In the genomic region with DNA sequence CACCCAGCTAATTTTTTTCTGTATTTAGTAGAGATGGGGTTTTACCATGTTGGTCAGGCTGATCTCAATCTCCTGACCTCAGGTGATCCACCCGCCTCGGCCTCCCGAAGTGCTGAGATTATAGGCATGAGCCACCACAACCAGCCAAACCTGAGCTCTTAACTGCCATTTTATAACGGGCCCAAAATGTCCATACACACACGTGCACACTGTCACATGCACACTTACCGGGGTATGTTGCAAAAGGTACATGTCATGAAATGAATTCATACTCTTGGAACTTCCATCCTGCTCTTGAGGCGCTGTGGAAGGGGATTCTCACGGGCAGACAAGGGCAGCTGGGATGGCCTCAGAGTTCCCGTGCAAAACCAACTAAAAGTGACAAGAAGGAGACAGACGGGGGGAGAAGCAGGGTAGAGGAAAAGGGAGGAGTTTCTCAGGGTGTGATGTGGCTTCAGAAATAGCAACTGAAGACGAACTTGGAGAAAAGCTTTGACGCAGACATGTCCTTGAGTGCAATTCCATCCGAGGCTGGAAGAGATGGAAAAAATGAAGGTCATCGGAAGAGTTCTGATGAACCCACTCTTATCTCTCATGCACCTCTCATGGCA, we compare ENCODE assay signal across 25 cellular contexts.
DNase-seq lines count a peak whose midpoint lies in the region; ATAC-seq, FAIRE-seq and TF ChIP-seq lines count a peak whose summit lies in the region.
"Had no signal": no experiment of that assay in that cellular context is flagged by ENCODE, and none has a peak within 500 bp of the region (broad histone marks: within the 10 kb centered on the region; RNA-seq: fewer than 3 reads in every experiment).

No MANE protein-coding gene starts in this region.

- H3K9me1 ChIP-seq in K562 (ENCODE audit: control insufficient read depth, insufficient read depth, low read length): no peaks in the 10 kb centered on the region

- H3K9ac ChIP-seq in BLaER1 (no peak overlapping the region), K562 (ENCODE audit: insufficient read depth in 1 of 2, low read depth in 2 of 2, low read length in 2 of 2) (no peak overlapping the region)

- in situ Hi-C loops in K562 (cut with MboI): no loop called here

- CTCF ChIA-PET in CD4-positive, alpha-beta T cell (lab: Charles Lee): no interaction called here
- CTCF ChIA-PET in K562 (lab: Yijun Ruan, JAX; ENCODE audit: low intra/inter-chr PET ratio): no interaction called here

- no peaks in the 10 kb centered on the region for H3K79me2 ChIP-seq in K562 (ENCODE audit: control insufficient read depth, insufficient read depth, low read length)

- no peak for TF ChIP-seq POLR2A in K562 (conservative IDR thresholded peaks at IDR 0.05)

- TF ChIP-seq EP300 in K562 (IDR thresholded peaks at IDR 0.05; ENCODE audit: low read length): no peak

- H4K20me1 ChIP-seq in BLaER1 (no peaks in the 10 kb centered on the region), K562 (replicated peaks; ENCODE audit: control insufficient read depth, insufficient read depth, low read length) (no peaks in the 10 kb centered on the region)

- H3K27ac ChIP-seq in BLaER1 (no peak overlapping the region), K562 (ENCODE audit: extremely low read depth, low read depth, low read length) (no peak overlapping the region; the same call in 2 of the 3 replicates)
- H3K27ac ChIP-seq in CD4-positive, alpha-beta T cell (ENCODE audit: low read depth, low read length): no peak overlapping the region
- H3K27ac ChIP-seq: PC-9 had no signal

- H3K4me2 ChIP-seq in BLaER1: peak overlapping the region; percentile 66
- peak overlapping the region; percentile 42; the same call in 1 of the 2 replicates for H3K4me2 ChIP-seq in K562 (ENCODE audit: insufficient read depth, low read length)
- H3K4me2 ChIP-seq: PC-9 had no signal

- H3K27me3 ChIP-seq in BLaER1: no peaks in the 10 kb centered on the region
- H3K27me3 ChIP-seq in CD4-positive, alpha-beta T cell (ENCODE audit: control insufficient read depth, insufficient read depth, low read length): peaks cover 5% of the 10 kb centered on the region
- no peaks in the 10 kb centered on the region; a peak in 1 of 5 replicates for H3K27me3 ChIP-seq in K562 (ENCODE audit: control insufficient read depth in 2 of 2, insufficient read depth in 2 of 2, low read length in 2 of 2)

- TF ChIP-seq CTCF in CD4-positive, alpha-beta T cell (IDR thresholded peaks at IDR 0.05): no peak
- TF ChIP-seq CTCF in K562 (IDR thresholded peaks at IDR 0.05 in 2 of 3, conservative IDR thresholded peaks at IDR 0.05 in 1 of 3; ENCODE audit: insufficient read depth in 2 of 3, low read depth in 1 of 3, low read length in 3 of 3): no peak

- H3K9me3 ChIP-seq in BLaER1 (no peaks in the 10 kb centered on the region), K562 (replicated peaks; ENCODE audit: control insufficient read depth, insufficient read depth, low read depth, low read length) (no peaks in the 10 kb centered on the region)
- no peaks in the 10 kb centered on the region for H3K9me3 ChIP-seq in CD4-positive, alpha-beta T cell (ENCODE audit: control insufficient read depth, low read length)
- H3K9me3 ChIP-seq: MG63 had no signal

- POLR2A ChIA-PET in CD4-positive, alpha-beta T cell (lab: Charles Lee): no interaction called here
- POLR2A ChIA-PET in K562 (lab: Yijun Ruan, JAX): interaction anchor here (0.5 to 1.7 kb wide), 4 partner anchors 9 to 1107 kb away, joined by 3 to 5 read pairs (median 4); no protein-coding TSS in a partner anchor
- POLR2A ChIA-PET in naive thymus-derived CD8-positive, alpha-beta T cell (lab: Charles Lee): no interaction called here

- H3K27ac Mint-ChIP-seq in CD4-positive, alpha-beta T cell: peak overlapping the region; percentile 62
- H3K27ac Mint-ChIP-seq in naive thymus-derived CD8-positive, alpha-beta T cell: peak overlapping the region in 8 of 10 donors; percentile 15 to 94 (median 76)
- H3K27ac Mint-ChIP-seq in natural killer cell treated with Interleukin-12 subunit alpha and Interleukin-12 subunit beta and Interleukin-15 and Interleukin-18, amount 100 ng/mL, for 72 hours: no peak overlapping the region
- H3K27ac Mint-ChIP-seq: CD8-positive, alpha-beta memory T cell had no signal

- intact Hi-C loops in CD4-positive, alpha-beta T cell (cut with DNase I, micrococcal nuclease): no loop called here
- intact Hi-C loops in K562 (cut with micrococcal nuclease): loop anchor here (5.0 kb wide), 1 partner anchor 223 kb away; no protein-coding TSS in a partner anchor

- peaks cover 30% of the 10 kb centered on the region for H3K4me1 ChIP-seq in BLaER1
- H3K4me1 ChIP-seq in K562 (replicated peaks in 1 of 2; ENCODE audit: control insufficient read depth in 2 of 2, insufficient read depth in 2 of 2, low read length in 2 of 2): peaks cover 16 to 52% of the 10 kb centered on the region in 2 experiments

- H3K27me3 Mint-ChIP-seq in CD4-positive, alpha-beta T cell: peaks cover 14% of the 10 kb centered on the region
- H3K27me3 Mint-ChIP-seq in naive thymus-derived CD8-positive, alpha-beta T cell: peaks cover 0 to 12% (median 6%) of the 10 kb centered on the region in 5 donors
- peaks cover 8 to 23% of the 10 kb centered on the region in 2 donors for H3K27me3 Mint-ChIP-seq in natural killer cell treated with Interleukin-12 subunit alpha and Interleukin-12 subunit beta and Interleukin-15 and Interleukin-18, amount 100 ng/mL, for 72 hours

- H3K36me3 Mint-ChIP-seq in CD4-positive, alpha-beta T cell (ENCODE audit: low read depth): no peaks in the 10 kb centered on the region
- H3K36me3 Mint-ChIP-seq in naive thymus-derived CD8-positive, alpha-beta T cell: no peaks in the 10 kb centered on the region
- H3K36me3 Mint-ChIP-seq in natural killer cell treated with Interleukin-12 subunit alpha and Interleukin-12 subunit beta and Interleukin-15 and Interleukin-18, amount 100 ng/mL, for 72 hours: no peaks in the 10 kb centered on the region
- H3K36me3 Mint-ChIP-seq: CD8-positive, alpha-beta memory T cell had no signal

- no peak overlapping the region for H2AFZ ChIP-seq in K562 (ENCODE audit: low read depth, low read length)
- H2AFZ ChIP-seq: PC-9 had no signal

- peak overlapping the region; percentile 51 for H3K4me3 Mint-ChIP-seq in CD4-positive, alpha-beta T cell
- H3K4me3 Mint-ChIP-seq in naive thymus-derived CD8-positive, alpha-beta T cell: peak overlapping the region in 9 of 10 donors; percentile 17 to 89 (median 65)
- H3K4me3 Mint-ChIP-seq in natural killer cell treated with Interleukin-12 subunit alpha and Interleukin-12 subunit beta and Interleukin-15 and Interleukin-18, amount 100 ng/mL, for 72 hours: no peak overlapping the region
- H3K4me3 Mint-ChIP-seq: CD8-positive, alpha-beta memory T cell had no signal

- ATAC-seq in CD4-positive, alpha-beta T cell (ENCODE audit: poor library complexity): peak; percentile 37
- ATAC-seq in K562 (no peak; the same call in 2 of the 3 replicates), HG03571 (IDR thresholded peaks at IDR 0.05; ENCODE audit: unreplicated experiment) (no peak)
- ATAC-seq in naive thymus-derived CD8-positive, alpha-beta T cell: peak; percentile 37 to 64
- no peak for ATAC-seq in natural killer cell treated with Interleukin-12 subunit alpha and Interleukin-12 subunit beta and Interleukin-15 and Interleukin-18, amount 100 ng/mL, for 72 hours
- ATAC-seq: HCT116 had no signal

- peaks cover 27% of the 10 kb centered on the region for H3K4me1 Mint-ChIP-seq in CD4-positive, alpha-beta T cell (ENCODE audit: low read depth)
- H3K4me1 Mint-ChIP-seq in naive thymus-derived CD8-positive, alpha-beta T cell: peaks cover 23 to 50% (median 29%) of the 10 kb centered on the region in 4 donors
- H3K4me1 Mint-ChIP-seq in natural killer cell treated with Interleukin-12 subunit alpha and Interleukin-12 subunit beta and Interleukin-15 and Interleukin-18, amount 100 ng/mL, for 72 hours (ENCODE audit: low read depth in 2 of 2): peaks cover 4 to 5% of the 10 kb centered on the region in 2 donors
- H3K4me1 Mint-ChIP-seq: CD8-positive, alpha-beta memory T cell had no signal

- no peak for DNase-seq in CD4-positive, alpha-beta T cell
- DNase-seq in K562 (ENCODE audit: extremely low read depth in 1 of 4, low spot score in 3 of 4): no peak
- peak in 2 of 10 donors; percentile 38 to 45 for DNase-seq in naive thymus-derived CD8-positive, alpha-beta T cell
- DNase-seq in natural killer cell treated with Interleukin-12 subunit alpha and Interleukin-12 subunit beta and Interleukin-15 and Interleukin-18, amount 100 ng/mL, for 72 hours (ENCODE audit: low spot score): no peak
- DNase-seq in LoVo (ENCODE audit: low spot score): no peak
- DNase-seq: Calu3; CD8-positive, alpha-beta memory T cell; DMS153; GOT3; IMR-90; Kasumi-1; MG63; NCI-H1417; NCI-H187; NCI-H446 treated with DMSO at 0.1 percent for 48 hours; NCI-H526 treated with DMSO at 0.1 percent for 48 hours; PC-9; RPMI8226; SHP77 had no signal

- no peak for TF ChIP-seq RAD21 in K562 (CRISPR knock-in tag; conservative IDR thresholded peaks at IDR 0.05 in 1 of 2, IDR thresholded peaks at IDR 0.05 in 1 of 2)

- no peaks in the 10 kb centered on the region for H3K9me3 Mint-ChIP-seq in CD4-positive, alpha-beta T cell
- H3K9me3 Mint-ChIP-seq in naive thymus-derived CD8-positive, alpha-beta T cell: peaks cover 0 to 1% (median 0%) of the 10 kb centered on the region in 9 donors
- H3K9me3 Mint-ChIP-seq in natural killer cell treated with Interleukin-12 subunit alpha and Interleukin-12 subunit beta and Interleukin-15 and Interleukin-18, amount 100 ng/mL, for 72 hours: no peaks in the 10 kb centered on the region
- H3K9me3 Mint-ChIP-seq: CD8-positive, alpha-beta memory T cell had no signal

- no peak for FAIRE-seq in K562 (lab: Jason Lieb, UNC)
- FAIRE-seq: G401.6, GM12892, HTR-8/SVneo had no signal

- H3K36me3 ChIP-seq in BLaER1 (no peaks in the 10 kb centered on the region), K562 (ENCODE audit: control insufficient read depth, insufficient read depth, low read length) (no peaks in the 10 kb centered on the region)
- H3K36me3 ChIP-seq: MG63 had no signal

- 35% methylated on average over 14 of the region's 14 CpGs for WGBS in K562 (ENCODE audit: insufficient coverage, low coverage, missing lambda C conversion rate)

- BruUV-seq in K562 (replicated peaks; lab: Mats Ljungman, UMichigan): no TSS peak

- H3K4me3 ChIP-seq in BLaER1: no peak overlapping the region
- no peak overlapping the region for H3K4me3 ChIP-seq in K562
- H3K4me3 ChIP-seq: MG63, PC-9 had no signal

TF ChIP-seq in K562, 482 proteins besides CTCF, POLR2A, EP300 and RAD21 (continues in another document):
- TF ChIP-seq PCBP1 (IDR thresholded peaks at IDR 0.05; ENCODE audit: low read depth, low read length, poor library complexity, severe bottlenecking): no peak
- TF ChIP-seq YBX1 (IDR thresholded peaks at IDR 0.05): no peak
- no peak for TF ChIP-seq NR2C1 (IDR thresholded peaks at IDR 0.05)
- TF ChIP-seq NR2C1 (tag; IDR thresholded peaks at IDR 0.05): no peak
- no peak for TF ChIP-seq XRCC3 (IDR thresholded peaks at IDR 0.05)
- TF ChIP-seq XRCC4 (IDR thresholded peaks at IDR 0.05; ENCODE audit: extremely low read depth, insufficient read depth, insufficient read length): no peak
- TF ChIP-seq HOXB6 (CRISPR knock-in tag; IDR thresholded peaks at IDR 0.05; ENCODE audit: borderline replicate concordance): no peak
- peak in 1 of 2 experiments; percentile 30; a peak in 1 of 4 replicates for TF ChIP-seq TEAD1 (CRISPR knock-in tag; IDR thresholded peaks at IDR 0.05)

Comparison
In these comparisons a context has a peak if more than half of its experiments do, and no peak if none do; other contexts are left out.
1. ATAC-seq: peak in CD4-positive, alpha-beta T cell (single experiment) and naive thymus-derived CD8-positive, alpha-beta T cell (2 of 2); none in K562 (single experiment), natural killer cell treated with Interleukin-12 subunit alpha and Interleukin-12 subunit beta and Interleukin-15 and Interleukin-18, amount 100 ng/mL, for 72 hours (0 of 2) and HG03571 (single experiment).
2. H3K27ac Mint-ChIP-seq: peak in CD4-positive, alpha-beta T cell (single experiment) and naive thymus-derived CD8-positive, alpha-beta T cell (8 of 10); none in natural killer cell treated with Interleukin-12 subunit alpha and Interleukin-12 subunit beta and Interleukin-15 and Interleukin-18, amount 100 ng/mL, for 72 hours (0 of 2).